In the genomic region with DNA sequence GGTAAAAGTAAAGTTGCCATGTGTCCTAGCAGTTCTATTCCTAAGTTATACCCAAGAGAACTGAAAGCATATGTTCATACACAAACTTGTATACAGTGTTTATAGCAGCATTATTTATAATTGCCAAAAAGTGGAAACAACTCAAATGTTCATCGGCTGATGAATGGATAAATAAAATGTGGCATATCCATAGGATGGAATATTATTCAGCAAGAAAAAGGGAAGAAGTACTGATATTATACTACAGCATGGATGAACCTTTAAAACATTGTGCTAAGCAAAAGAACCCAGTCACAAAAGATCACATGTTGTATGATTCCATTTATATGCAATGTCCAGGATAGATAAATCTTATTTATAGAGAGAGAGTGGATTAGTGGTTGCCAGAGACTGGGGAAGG, we compare ENCODE assay signal across 34 cellular contexts.
"Had no signal": no experiment of that assay in that cellular context is flagged by ENCODE, and none has a peak within 500 bp of the region (broad histone marks: within the 10 kb centered on the region; RNA-seq: fewer than 3 reads in every experiment).

No MANE protein-coding gene starts in this region.

- ATAC-seq: activated CD8-positive, alpha-beta memory T cell treated with anti-CD3 and anti-CD28 coated beads, Interleukin-2, amount 10 ng/mL, durations not matched to agents 7 days and 5 days; activated CD8-positive, alpha-beta T cell treated with anti-CD3 and anti-CD28 coated beads, Interleukin-2, amount 10 ng/mL, durations not matched to agents 7 days and 5 days; activated naive CD8-positive, alpha-beta T cell treated with anti-CD3 and anti-CD28 coated beads, Interleukin-2, amount 50 U/mL, for 24 hours had no signal

- H3K27ac ChIP-seq: ascending aorta, cardiac muscle cell, VCaP had no signal

- DNase-seq: activated B cell treated with CpG ODN at 0.5 μM for 24 hours; activated CD4-positive, alpha-beta memory T cell treated with anti-CD3 and anti-CD28 coated beads for 36 hours; activated CD4-positive, alpha-beta T cell treated with anti-CD3 and anti-CD28 coated beads for 4 hours; activated CD4-positive, alpha-beta T cell treated with anti-CD3 and anti-CD28 coated beads, Interleukin-2, amount 10 ng/mL, durations not matched to agents 24 days and 14 days; activated CD4-positive, alpha-beta T cell treated with anti-CD3 and anti-CD28 coated beads, Interleukin-2, amount 50 U/mL, for 1 hour; activated CD4-positive, alpha-beta T cell treated with anti-CD3 and anti-CD28 coated beads, Interleukin-2, amount 50 U/mL, for 4 hours; activated CD4-positive, CD25-positive, alpha-beta regulatory T cell treated with anti-CD3 and anti-CD28 coated beads, Interleukin-2, amount 50 U/mL, for 72 hours; activated CD8-positive, alpha-beta memory T cell treated with anti-CD3 and anti-CD28 coated beads for 24 hours; activated CD8-positive, alpha-beta memory T cell treated with anti-CD3 and anti-CD28 coated beads, Interleukin-2, amount 10 ng/mL, durations not matched to agents 7 days and 5 days; activated CD8-positive, alpha-beta memory T cell treated with anti-CD3 and anti-CD28 coated beads, Interleukin-2, amount 50 U/mL, for 48 hours; activated CD8-positive, alpha-beta T cell treated with anti-CD3 and anti-CD28 coated beads, Interleukin-2, amount 10 ng/mL, durations not matched to agents 7 days and 5 days; activated effector memory CD4-positive, alpha-beta T cell treated with Interleukin-2 at 50 U/mL for 16 hours; activated gamma-delta T cell; activated naive CD4-positive, alpha-beta T cell treated with anti-CD3 and anti-CD28 coated beads, Interleukin-2, amount 10 ng/mL, durations not matched to agents 7 days and 5 days; activated naive CD4-positive, alpha-beta T cell treated with Interleukin-2 at 50 U/mL for 16 hours; activated naive CD8-positive, alpha-beta T cell treated with anti-CD3 and anti-CD28 coated beads, Interleukin-2, amount 10 ng/mL, durations not matched to agents 7 days and 5 days; activated naive CD8-positive, alpha-beta T cell treated with anti-CD3 and anti-CD28 coated beads, Interleukin-2, amount 50 U/mL, for 24 hours; activated T-cell treated with anti-CD3 and anti-CD28 coated beads, Interleukin-2, amount 50 U/mL, for 24 hours; activated T-cell treated with anti-CD3 and anti-CD28 coated beads, Interleukin-2, amount 50 U/mL, for 48 hours; amygdala; anterior cingulate cortex; caudate nucleus; cerebellar nuclear complex; T-helper 2 cell; T-helper 9 cell had no signal

- H3K9me3 Mint-ChIP-seq: activated B cell treated with CpG ODN at 0.5 μM for 24 hours; activated CD4-positive, alpha-beta memory T cell treated with anti-CD3 and anti-CD28 coated beads for 36 hours; activated naive CD4-positive, alpha-beta T cell treated with anti-CD3 and anti-CD28 coated beads, Interleukin-2, amount 10 ng/mL, durations not matched to agents 7 days and 5 days; activated naive CD8-positive, alpha-beta T cell treated with anti-CD3 and anti-CD28 coated beads, Interleukin-2, amount 10 ng/mL, durations not matched to agents 7 days and 5 days; activated naive CD8-positive, alpha-beta T cell treated with anti-CD3 and anti-CD28 coated beads, Interleukin-2, amount 50 U/mL, for 24 hours; activated T-cell treated with anti-CD3 and anti-CD28 coated beads, Interleukin-2, amount 50 U/mL, for 24 hours; central memory CD8-positive, alpha-beta T cell had no signal

- H3K4me1 ChIP-seq: ascending aorta had no signal

- H3K4me1 Mint-ChIP-seq: activated B cell treated with CpG ODN at 0.5 μM for 24 hours; activated CD4-positive, alpha-beta T cell treated with anti-CD3 and anti-CD28 coated beads, Interleukin-2, amount 10 ng/mL, durations not matched to agents 24 days and 14 days; activated CD8-positive, alpha-beta memory T cell treated with anti-CD3 and anti-CD28 coated beads, Interleukin-2, amount 10 ng/mL, durations not matched to agents 7 days and 5 days; activated naive CD4-positive, alpha-beta T cell treated with anti-CD3 and anti-CD28 coated beads, Interleukin-2, amount 10 ng/mL, durations not matched to agents 7 days and 5 days; activated naive CD4-positive, alpha-beta T cell treated with anti-CD3 and anti-CD28 coated beads, Interleukin-2, amount 50 U/mL, for 24 hours; activated naive CD8-positive, alpha-beta T cell treated with anti-CD3 and anti-CD28 coated beads, Interleukin-2, amount 50 U/mL, for 24 hours; brain had no signal

- H3K27me3 ChIP-seq: ascending aorta, cardiac muscle cell had no signal

- H3K27ac Mint-ChIP-seq: activated B cell treated with CpG ODN at 0.5 μM for 24 hours; activated CD4-positive, alpha-beta memory T cell treated with anti-CD3 and anti-CD28 coated beads for 36 hours; activated CD4-positive, alpha-beta T cell treated with anti-CD3 and anti-CD28 coated beads, Interleukin-2, amount 10 ng/mL, durations not matched to agents 24 days and 14 days; activated CD8-positive, alpha-beta memory T cell treated with anti-CD3 and anti-CD28 coated beads, Interleukin-2, amount 10 ng/mL, durations not matched to agents 7 days and 5 days; activated CD8-positive, alpha-beta T cell treated with anti-CD3 and anti-CD28 coated beads, Interleukin-2, amount 10 ng/mL, durations not matched to agents 7 days and 5 days; activated naive CD4-positive, alpha-beta T cell treated with anti-CD3 and anti-CD28 coated beads, Interleukin-2, amount 10 ng/mL, durations not matched to agents 7 days and 5 days; activated naive CD4-positive, alpha-beta T cell treated with anti-CD3 and anti-CD28 coated beads, Interleukin-2, amount 50 U/mL, for 24 hours; activated naive CD8-positive, alpha-beta T cell; activated naive CD8-positive, alpha-beta T cell treated with anti-CD3 and anti-CD28 coated beads, Interleukin-2, amount 10 ng/mL, durations not matched to agents 7 days and 5 days; activated naive CD8-positive, alpha-beta T cell treated with anti-CD3 and anti-CD28 coated beads, Interleukin-2, amount 50 U/mL, for 24 hours; activated T-cell treated with anti-CD3 and anti-CD28 coated beads, Interleukin-2, amount 50 U/mL, for 24 hours; activated T-helper 2 cell treated with anti-CD3 and anti-CD28 coated beads, Interferon-gamma antibody, Interleukin-2, Interleukin-4, amounts not matched to agents 10 μg/mL and 5 μg/mL and 100 μg/mL, durations not matched to agents 14 hours and 24 hours and 36 hours; brain; T-helper 2 cell treated with Interferon-gamma antibody and Interleukin-4, amounts not matched to agents 5 μg/mL and 100 μg/mL, for 36 hours had no signal

- H3K4me3 Mint-ChIP-seq: activated B cell treated with CpG ODN at 0.5 μM for 24 hours; activated CD4-positive, alpha-beta memory T cell treated with anti-CD3 and anti-CD28 coated beads for 36 hours; activated CD4-positive, alpha-beta T cell treated with anti-CD3 and anti-CD28 coated beads, Interleukin-2, amount 10 ng/mL, durations not matched to agents 24 days and 14 days; activated CD8-positive, alpha-beta memory T cell treated with anti-CD3 and anti-CD28 coated beads, Interleukin-2, amount 10 ng/mL, durations not matched to agents 7 days and 5 days; activated CD8-positive, alpha-beta T cell treated with anti-CD3 and anti-CD28 coated beads, Interleukin-2, amount 10 ng/mL, durations not matched to agents 7 days and 5 days; activated naive CD4-positive, alpha-beta T cell treated with anti-CD3 and anti-CD28 coated beads, Interleukin-2, amount 10 ng/mL, durations not matched to agents 7 days and 5 days; activated naive CD4-positive, alpha-beta T cell treated with anti-CD3 and anti-CD28 coated beads, Interleukin-2, amount 50 U/mL, for 24 hours; activated naive CD8-positive, alpha-beta T cell; activated naive CD8-positive, alpha-beta T cell treated with anti-CD3 and anti-CD28 coated beads, Interleukin-2, amount 10 ng/mL, durations not matched to agents 7 days and 5 days; activated naive CD8-positive, alpha-beta T cell treated with anti-CD3 and anti-CD28 coated beads, Interleukin-2, amount 50 U/mL, for 24 hours; activated T-cell treated with anti-CD3 and anti-CD28 coated beads, Interleukin-2, amount 50 U/mL, for 24 hours; brain; central memory CD8-positive, alpha-beta T cell; T-helper 2 cell treated with Interferon-gamma antibody and Interleukin-4, amounts not matched to agents 5 μg/mL and 100 μg/mL, for 36 hours had no signal

- H3K27me3 Mint-ChIP-seq: activated B cell treated with CpG ODN at 0.5 μM for 24 hours; activated CD4-positive, alpha-beta memory T cell treated with anti-CD3 and anti-CD28 coated beads for 36 hours; activated CD4-positive, alpha-beta T cell treated with anti-CD3 and anti-CD28 coated beads, Interleukin-2, amount 10 ng/mL, durations not matched to agents 24 days and 14 days; activated CD8-positive, alpha-beta memory T cell treated with anti-CD3 and anti-CD28 coated beads, Interleukin-2, amount 10 ng/mL, durations not matched to agents 7 days and 5 days; activated naive CD4-positive, alpha-beta T cell treated with anti-CD3 and anti-CD28 coated beads, Interleukin-2, amount 10 ng/mL, durations not matched to agents 7 days and 5 days; activated naive CD4-positive, alpha-beta T cell treated with anti-CD3 and anti-CD28 coated beads, Interleukin-2, amount 50 U/mL, for 24 hours; activated naive CD8-positive, alpha-beta T cell; activated naive CD8-positive, alpha-beta T cell treated with anti-CD3 and anti-CD28 coated beads, Interleukin-2, amount 10 ng/mL, durations not matched to agents 7 days and 5 days; activated naive CD8-positive, alpha-beta T cell treated with anti-CD3 and anti-CD28 coated beads, Interleukin-2, amount 50 U/mL, for 24 hours; activated T-cell treated with anti-CD3 and anti-CD28 coated beads, Interleukin-2, amount 50 U/mL, for 24 hours; brain; central memory CD8-positive, alpha-beta T cell had no signal

- H3K4me3 ChIP-seq: ascending aorta, cardiac muscle cell had no signal
